32 cellular contexts compared by ENCODE assay signal in genomic region chr3:137347132-137347531, GRCh38.
DNase-seq lines count a peak whose midpoint lies in the region; ATAC-seq, FAIRE-seq and TF ChIP-seq lines count a peak whose summit lies in the region.
"Had no signal": no experiment of that assay in that cellular context is flagged by ENCODE, and none has a peak within 500 bp of the region (broad histone marks: within the 10 kb centered on the region; RNA-seq: fewer than 3 reads in every experiment).

No MANE protein-coding gene starts in this region.

- H3K23me2 ChIP-seq in H9 (ENCODE audit: insufficient read length, low read depth, low read length, poor library complexity, severe bottlenecking): no peaks in the 10 kb centered on the region
- no peaks in the 10 kb centered on the region for H3K23me2 ChIP-seq in H1 (ENCODE audit: low read depth, low read length)

- H3K79me2 ChIP-seq in H9 (ENCODE audit: insufficient read depth, low read length): no peaks in the 10 kb centered on the region
- no peaks in the 10 kb centered on the region for H3K79me2 ChIP-seq in H1 (ENCODE audit: control insufficient read depth in 1 of 2, insufficient read depth in 2 of 2, low read length in 2 of 2)
- H3K79me2 ChIP-seq: parathyroid adenoma had no signal

- H3K27ac ChIP-seq in H9 (ENCODE audit: insufficient read length, low read depth, low read length): no peak overlapping the region
- H3K27ac ChIP-seq in H1 (ENCODE audit: low read depth, low read length): no peak overlapping the region
- H3K27ac ChIP-seq: BLaER1 treated with 17β-estradiol and CSF1 and Interleukin-3, amounts not matched to agents 10 nM and 100 nM; gastrocnemius medialis; parathyroid adenoma; right atrium auricular region; transverse colon; VCaP had no signal

- H4K20me1 ChIP-seq in H9 (ENCODE audit: control insufficient read depth, insufficient read depth, insufficient read length) (no peaks in the 10 kb centered on the region), H1 (replicated peaks in 1 of 2; ENCODE audit: control insufficient read depth in 1 of 2, insufficient read depth in 2 of 2, low read length in 2 of 2) (no peaks in the 10 kb centered on the region)
- H4K20me1 ChIP-seq: BLaER1 treated with 17β-estradiol and CSF1 and Interleukin-3, amounts not matched to agents 10 nM and 100 nM had no signal

- H4K8ac ChIP-seq in H9 (replicated peaks; ENCODE audit: insufficient read length, low read depth, low read length) (no peak overlapping the region), H1 (ENCODE audit: extremely low read depth, insufficient read depth, low read length) (no peak overlapping the region)

- H3K27ac Mint-ChIP-seq in H9 (no peak overlapping the region; a peak in 1 of 7 replicates), neural crest cell (ENCODE audit: unreplicated experiment) (no peak overlapping the region)
- H3K27ac Mint-ChIP-seq: activated CD4-positive, alpha-beta T cell treated with anti-CD3 and anti-CD28 coated beads, Interleukin-2, amount 10 ng/mL, durations not matched to agents 24 days and 14 days; activated T-cell treated with anti-CD3 and anti-CD28 coated beads, Interleukin-2, amount 50 U/mL, for 24 hours; HFFc6; nephron had no signal

- H3K27me3 ChIP-seq in H9 (ENCODE audit: insufficient read depth, low read length) (no peaks in the 10 kb centered on the region), H1 (replicated peaks in 1 of 4; ENCODE audit: control insufficient read depth in 3 of 4, extremely low read depth in 1 of 4, insufficient read depth in 3 of 4, low read length in 3 of 4) (no peaks in the 10 kb centered on the region)
- H3K27me3 ChIP-seq: BLaER1 treated with 17β-estradiol and CSF1 and Interleukin-3, amounts not matched to agents 10 nM and 100 nM; gastrocnemius medialis; right atrium auricular region; transverse colon had no signal

- no CpG with 5 or more reads among the region's 2 CpGs for WGBS in H9 (ENCODE audit: extremely low coverage, insufficient read length, low lambda C conversion rate)
- 84% methylated on average over 2 of the region's 2 CpGs; no CpG with 5 or more reads in 1 of the 2 experiments for WGBS in H1 (ENCODE audit: extremely low coverage in 1 of 2, insufficient coverage in 1 of 2, insufficient read length in 1 of 2, insufficient replicate concordance in 2 of 2, low coverage in 1 of 2, low lambda C conversion rate in 2 of 2, missing lambda C conversion rate in 1 of 2), 2 experiments

- POLR2A ChIA-PET in H1 (lab: Charles Lee; ENCODE audit: partially characterized antibody): no interaction called here

- no peaks in the 10 kb centered on the region; a peak in 1 of 7 replicates for H3K36me3 Mint-ChIP-seq in H9 (ENCODE audit: insufficient read depth in 1 of 3, low read depth in 3 of 3)
- H3K36me3 Mint-ChIP-seq in neural crest cell (ENCODE audit: low read depth): no peaks in the 10 kb centered on the region

- TF ChIP-seq CTCF in GM12865 (IDR thresholded peaks at IDR 0.05; ENCODE audit: insufficient read depth, low read depth, low read length, missing control alignments) (peak; percentile 32), H9 (conservative IDR thresholded peaks at IDR 0.05) (peak; percentile 68), H1 (IDR thresholded peaks at IDR 0.05; ENCODE audit: control extremely low read depth in 1 of 3, insufficient read depth in 1 of 3, low read depth in 1 of 3, low read length in 3 of 3) (peak; percentile 41 to 83 (median 66)), neural crest cell (conservative IDR thresholded peaks at IDR 0.05) (peak; percentile 36)

- no peak overlapping the region for H3K23ac ChIP-seq in H9 (ENCODE audit: insufficient read length, low read depth, low read length)
- H3K23ac ChIP-seq in H1 (ENCODE audit: insufficient read length): no peak overlapping the region

- H4K5ac ChIP-seq in H9 (ENCODE audit: insufficient read length, low read depth, low read length) (no peak overlapping the region), H1 (ENCODE audit: insufficient read length, low read depth, low read length) (no peak overlapping the region)

- no peak overlapping the region for H3K4me3 ChIP-seq in GM12865 (ENCODE audit: low read depth, low read length)
- H3K4me3 ChIP-seq in H1 (ENCODE audit: extremely low read depth in 1 of 4, insufficient read depth in 2 of 4, low read depth in 3 of 4, low read length in 4 of 4): no peak overlapping the region
- H3K4me3 ChIP-seq: BLaER1 treated with 17β-estradiol and CSF1 and Interleukin-3, amounts not matched to agents 10 nM and 100 nM; gastrocnemius medialis; right atrium auricular region; transverse colon had no signal

- H3K9ac ChIP-seq in H9 (ENCODE audit: extremely low read depth, insufficient read length, low read length) (no peak overlapping the region), H1 (replicated peaks in 1 of 4; ENCODE audit: extremely low read depth in 1 of 4, low read depth in 3 of 4, low read length in 3 of 4) (no peak overlapping the region)
- H3K9ac ChIP-seq: BLaER1 treated with 17β-estradiol and CSF1 and Interleukin-3, amounts not matched to agents 10 nM and 100 nM; parathyroid adenoma had no signal

- DNase-seq in GM12865 (ENCODE audit: low read depth) (peak; percentile 21), H9 (peak; percentile 49), H1 (ENCODE audit: low read depth in 1 of 2, low spot score in 2 of 2) (no peak), neural crest cell (ENCODE audit: low read depth, low spot score) (no peak), GM19239 (ENCODE audit: insufficient read length, low spot score) (no peak)
- DNase-seq in activated CD4-positive, alpha-beta T cell treated with anti-CD3 and anti-CD28 coated beads, Interleukin-2, amount 50 U/mL, for 1 hour: no peak
- DNase-seq: activated CD4-positive, alpha-beta T cell treated with anti-CD3 and anti-CD28 coated beads, Interleukin-2, amount 10 ng/mL, durations not matched to agents 24 days and 14 days; activated gamma-delta T cell; activated T-cell treated with anti-CD3 and anti-CD28 coated beads, Interleukin-2, amount 50 U/mL, for 24 hours; caudate nucleus; cortex of kidney; gastrocnemius medialis; HFFc6; hippocampal formation; IMR-90; midbrain; NCI-H1092; NCI-H187 treated with DMSO at 0.1 percent for 48 hours; SHP77 treated with DMSO at 0.1 percent for 48 hours; stimulated activated CD4-positive, alpha-beta T cell treated with anti-CD3 and anti-CD28 coated beads, Interleukin-2, amount 100 ng/mL, for 24 hours; SW 1271; T-helper 9 cell; transverse colon had no signal

- no peak overlapping the region for H3K4me3 Mint-ChIP-seq in H9
- no peak overlapping the region for H3K4me3 Mint-ChIP-seq in neural crest cell
- H3K4me3 Mint-ChIP-seq: activated CD4-positive, alpha-beta T cell treated with anti-CD3 and anti-CD28 coated beads, Interleukin-2, amount 10 ng/mL, durations not matched to agents 24 days and 14 days; activated T-cell treated with anti-CD3 and anti-CD28 coated beads, Interleukin-2, amount 50 U/mL, for 24 hours; HFFc6; nephron had no signal

- H3K79me1 ChIP-seq in H9 (ENCODE audit: insufficient read depth, low read depth, low read length, poor library complexity, severe bottlenecking) (no peaks in the 10 kb centered on the region), H1 (ENCODE audit: low read depth, low read length) (no peaks in the 10 kb centered on the region)

- H4K91ac ChIP-seq in H9 (ENCODE audit: insufficient read length, low read depth, low read length): no peak overlapping the region
- H4K91ac ChIP-seq in H1 (replicated peaks; ENCODE audit: insufficient read length, low read length): no peak overlapping the region

- CTCF ChIA-PET in H1 (lab: Charles Lee; ENCODE audit: partially characterized antibody): interaction anchor here (0.5 to 3.2 kb wide), 19 partner anchors 9 to 624 kb away, joined by 3 to 14 read pairs (median 3); no protein-coding TSS in a partner anchor

- H3K4me2 ChIP-seq in H9 (ENCODE audit: insufficient read depth, insufficient read length, low read length) (no peak overlapping the region), H1 (ENCODE audit: insufficient read depth in 1 of 2, low read depth in 2 of 2, low read length in 2 of 2) (no peak overlapping the region)
- H3K4me2 ChIP-seq: BLaER1 treated with 17β-estradiol and CSF1 and Interleukin-3, amounts not matched to agents 10 nM and 100 nM had no signal

- FAIRE-seq in H1 (lab: Jason Lieb, UNC) (peak; percentile 45), GM19239 (lab: Jason Lieb, UNC) (no peak)
- FAIRE-seq: astrocyte, keratinocyte had no signal

- no peak overlapping the region for H2AFZ ChIP-seq in H9 (ENCODE audit: low read length)
- no peak overlapping the region for H2AFZ ChIP-seq in H1 (ENCODE audit: low read length)
- H2AFZ ChIP-seq: parathyroid adenoma had no signal

- no peak overlapping the region for H3T11ph ChIP-seq in H9 (ENCODE audit: low read length)

- H2BK12ac ChIP-seq in H9 (ENCODE audit: insufficient read length, low read depth, low read length) (no peak overlapping the region), H1 (ENCODE audit: low read depth, low read length) (no peak overlapping the region)

- H3K18ac ChIP-seq in H9 (ENCODE audit: insufficient read length, low read depth, low read length): no peak overlapping the region
- no peak overlapping the region for H3K18ac ChIP-seq in H1 (ENCODE audit: extremely low read depth, low read length)

- no peak overlapping the region for H3K56ac ChIP-seq in H9 (ENCODE audit: insufficient read length, low read depth, low read length)
- no peak overlapping the region for H3K56ac ChIP-seq in H1 (replicated peaks; ENCODE audit: insufficient read length, low read depth, low read length)

- H3K27me3 Mint-ChIP-seq in H9 (ENCODE audit: low read depth): no peaks in the 10 kb centered on the region; the same call in 1 of the 2 replicates
- H3K27me3 Mint-ChIP-seq in neural crest cell (ENCODE audit: low read depth): no peaks in the 10 kb centered on the region
- H3K27me3 Mint-ChIP-seq: activated CD4-positive, alpha-beta T cell treated with anti-CD3 and anti-CD28 coated beads, Interleukin-2, amount 10 ng/mL, durations not matched to agents 24 days and 14 days; activated T-cell treated with anti-CD3 and anti-CD28 coated beads, Interleukin-2, amount 50 U/mL, for 24 hours had no signal

- no peak overlapping the region for H2BK120ac ChIP-seq in H9 (ENCODE audit: low read depth, low read length, poor library complexity, severe bottlenecking)
- H2BK120ac ChIP-seq in H1 (replicated peaks; ENCODE audit: low read depth, low read length): no peak overlapping the region

- H2BK15ac ChIP-seq in H9 (ENCODE audit: low read depth, low read length) (no peak overlapping the region), H1 (ENCODE audit: low read length) (no peak overlapping the region)

- TF ChIP-seq POLR2A in H1 (IDR thresholded peaks at IDR 0.05; ENCODE audit: control extremely low read depth in 1 of 2, low read depth in 2 of 2, low read length in 2 of 2): no peak

- TF ChIP-seq RAD21 in H1 (IDR thresholded peaks at IDR 0.05 in 1 of 2, conservative IDR thresholded peaks at IDR 0.05 in 1 of 2; ENCODE audit: low read depth in 2 of 2, low read length in 2 of 2): peak; percentile 37 to 64

- H3K4me1 ChIP-seq in H9 (ENCODE audit: insufficient read depth, low read length) (no peaks in the 10 kb centered on the region), H1 (replicated peaks in 1 of 4; ENCODE audit: control insufficient read depth in 3 of 4, insufficient read depth in 4 of 4, low read length in 3 of 4) (no peaks in the 10 kb centered on the region)
- H3K4me1 ChIP-seq: gastrocnemius medialis, parathyroid adenoma, right atrium auricular region, transverse colon had no signal

- no peak for ATAC-seq in HG02938 (IDR thresholded peaks at IDR 0.05; ENCODE audit: unreplicated experiment)
- ATAC-seq: gastrocnemius medialis, Panc1 had no signal

- H3K4me1 Mint-ChIP-seq in H9 (peaks cover 0 to 5% of the 10 kb centered on the region in 2 experiments; a peak in 1 of 4 replicates), neural crest cell (peaks cover 11% of the 10 kb centered on the region)
- H3K4me1 Mint-ChIP-seq: activated CD4-positive, alpha-beta T cell treated with anti-CD3 and anti-CD28 coated beads, Interleukin-2, amount 10 ng/mL, durations not matched to agents 24 days and 14 days had no signal

- H2AK5ac ChIP-seq in H9 (ENCODE audit: insufficient read length, low read length) (no peak overlapping the region), H1 (ENCODE audit: low read depth, low read length) (no peak overlapping the region)

- H3K36me3 ChIP-seq in H1 (ENCODE audit: control insufficient read depth in 2 of 4, insufficient read depth in 4 of 4, low read length in 3 of 4): no peaks in the 10 kb centered on the region
- H3K36me3 ChIP-seq: BLaER1 treated with 17β-estradiol and CSF1 and Interleukin-3, amounts not matched to agents 10 nM and 100 nM; gastrocnemius medialis; right atrium auricular region; transverse colon had no signal

- H3K9me3 Mint-ChIP-seq in H9 (no peaks in the 10 kb centered on the region), neural crest cell (no peaks in the 10 kb centered on the region)
- H3K9me3 Mint-ChIP-seq: activated CD4-positive, alpha-beta T cell treated with anti-CD3 and anti-CD28 coated beads, Interleukin-2, amount 10 ng/mL, durations not matched to agents 24 days and 14 days; activated T-cell treated with anti-CD3 and anti-CD28 coated beads, Interleukin-2, amount 50 U/mL, for 24 hours had no signal

- no peak overlapping the region for H3K14ac ChIP-seq in H9 (ENCODE audit: insufficient read depth, low read length)
- no peak overlapping the region for H3K14ac ChIP-seq in H1 (ENCODE audit: insufficient read length)

- H2BK5ac ChIP-seq in H9 (ENCODE audit: insufficient read length, low read length): no peak overlapping the region
- H2BK5ac ChIP-seq in H1 (ENCODE audit: low read depth, low read length): no peak overlapping the region

- TF ChIP-seq EP300 in H1 (IDR thresholded peaks at IDR 0.05; ENCODE audit: borderline replicate concordance in 1 of 2, low read depth in 2 of 2, low read length in 2 of 2): no peak

- H3K9me3 ChIP-seq in H9 (ENCODE audit: control insufficient read depth, low read depth, low read length): no peaks in the 10 kb centered on the region
- H3K9me3 ChIP-seq in H1 (ENCODE audit: insufficient read depth in 2 of 2, low read depth in 1 of 2, low read length in 1 of 2): no peaks in the 10 kb centered on the region
- H3K9me3 ChIP-seq: gastrocnemius medialis, right atrium auricular region, transverse colon had no signal

- H3K4ac ChIP-seq in H9 (ENCODE audit: low read depth, low read length) (no peak overlapping the region), H1 (replicated peaks; ENCODE audit: insufficient read length, low read depth, low read length) (no peak overlapping the region)

- no peak overlapping the region for H2BK20ac ChIP-seq in H9 (ENCODE audit: low read depth, low read length, poor library complexity, severe bottlenecking)
- H2BK20ac ChIP-seq in H1 (ENCODE audit: low read length): no peak overlapping the region

Comparison
In these comparisons a context has a peak if more than half of its experiments do, and no peak if none do; other contexts are left out.
1. DNase-seq: peak in GM12865 (single experiment) and H9 (single experiment); none in H1 (0 of 2), neural crest cell (single experiment), activated CD4-positive, alpha-beta T cell treated with anti-CD3 and anti-CD28 coated beads, Interleukin-2, amount 50 U/mL, for 1 hour (single experiment) and GM19239 (single experiment).
2. Peak in every context shown above with its lines, with median percentiles within 50 percentile points of each other: CTCF ChIP-seq.